In the genomic region with DNA sequence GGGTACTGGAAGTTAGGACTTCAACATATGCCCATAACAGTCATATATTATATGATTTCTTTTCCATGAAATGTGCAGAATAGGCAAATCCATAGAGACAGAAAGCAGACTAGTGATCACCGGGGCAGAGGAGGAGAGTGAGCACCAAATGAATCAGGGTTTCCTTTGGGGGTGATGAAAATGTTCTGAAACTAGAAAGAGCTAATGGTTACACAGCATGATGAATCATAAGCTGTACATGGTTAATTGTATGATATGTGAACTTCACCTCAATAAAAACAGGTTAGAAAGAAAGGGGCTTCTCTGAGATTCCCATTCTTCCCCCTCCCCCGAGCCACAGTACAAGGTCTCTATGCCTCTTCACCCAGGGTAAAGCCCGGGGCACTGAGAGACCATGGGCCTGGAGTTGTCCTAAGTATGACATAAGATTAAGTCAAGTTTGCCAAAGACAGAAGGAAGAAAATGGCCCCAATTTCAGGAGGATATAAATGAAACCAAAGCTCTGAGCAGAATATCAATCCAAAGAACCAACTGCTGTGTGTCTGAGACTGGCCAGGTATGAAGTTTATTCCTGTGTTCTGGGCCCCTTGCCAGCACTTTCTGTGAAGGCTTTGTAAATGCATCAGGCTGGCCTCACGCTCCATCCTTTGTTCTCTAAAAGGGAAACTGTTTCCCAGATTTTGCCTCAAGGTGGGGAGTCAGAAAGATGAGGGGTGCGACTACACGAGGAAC, we compare ENCODE assay signal across 13 cellular contexts.
A peak's percentile ranks its signal among the peaks of the same experiment; 100 is the strongest.
DNase-seq lines count a peak whose midpoint lies in the region; ATAC-seq lines count a peak whose summit lies in the region.
"Had no signal": no experiment of that assay in that cellular context is flagged by ENCODE, and none has a peak within 500 bp of the region (broad histone marks: within the 10 kb centered on the region; RNA-seq: fewer than 3 reads in every experiment).

No MANE protein-coding gene starts in this region.

- no peak for DNase-seq in activated CD4-positive, CD25-positive, alpha-beta regulatory T cell (lab: John Stamatoyannopoulos, UW)
- DNase-seq in HCEC 1CT = peak; percentile 46
- peak; percentile 35 to 37 for DNase-seq in activated T-cell treated with anti-CD3 and anti-CD28 coated beads, Interleukin-2, amount 50 U/mL, for 48 hours
- no peak for DNase-seq in neuronal stem cell (ENCODE audit: low spot score)
- DNase-seq in stimulated activated CD4-positive, alpha-beta T cell treated with anti-CD3 and anti-CD28 coated beads, Interleukin-4, amount 100 ng/mL, for 1 hour = no peak
- no peak for DNase-seq in medulla oblongata (ENCODE audit: extremely low spot score)
- DNase-seq: occipital lobe, tibial artery had no signal

- H3K4me1 ChIP-seq in neuronal stem cell (ENCODE audit: control insufficient read depth in 2 of 2, insufficient read depth in 1 of 2, low read depth in 1 of 2, low read length in 2 of 2) = peaks cover 0 to 6% of the 10 kb centered on the region in 2 donors
- H3K4me1 ChIP-seq: SJSA1, tibial artery had no signal

- no peak overlapping the region for H2BK120ac ChIP-seq in neuronal stem cell (ENCODE audit: low read depth, low read length)

- no peak overlapping the region for H3K18ac ChIP-seq in neuronal stem cell (ENCODE audit: low read length)

- H3K27ac ChIP-seq in neuronal stem cell (replicated peaks; ENCODE audit: low read length) = no peak overlapping the region
- H3K27ac ChIP-seq: adrenal gland, SJSA1, tibial artery had no signal

- H3K27me3 ChIP-seq in neuronal stem cell (ENCODE audit: control insufficient read depth in 3 of 3, insufficient read depth in 3 of 3, low read depth in 1 of 3, low read length in 3 of 3) = peaks cover 0 to 5% (median 0%) of the 10 kb centered on the region in 3 experiments
- H3K27me3 ChIP-seq: adrenal gland, SJSA1, tibial artery had no signal

- no peaks in the 10 kb centered on the region for H3K36me3 ChIP-seq in neuronal stem cell (replicated peaks in 1 of 2; ENCODE audit: control insufficient read depth in 2 of 2, insufficient read depth in 2 of 2, low read length in 2 of 2)
- H3K36me3 ChIP-seq: adrenal gland, SJSA1, tibial artery had no signal

- WGBS in neuronal stem cell (ENCODE audit: extremely low coverage in 2 of 2, insufficient read length in 2 of 2, insufficient replicate concordance in 1 of 2), 2 donors = no CpG with 5 or more reads among the region's 6 CpGs

- no peak overlapping the region for H4K8ac ChIP-seq in neuronal stem cell (ENCODE audit: low read depth, low read length)

- no peak overlapping the region for H2BK12ac ChIP-seq in neuronal stem cell (ENCODE audit: low read length)

- no peaks in the 10 kb centered on the region for H3K79me1 ChIP-seq in neuronal stem cell (ENCODE audit: low read depth, low read length)

- H3K14ac ChIP-seq in neuronal stem cell (ENCODE audit: low read length) = no peak overlapping the region

- H2AFZ ChIP-seq in neuronal stem cell (ENCODE audit: low read length) = no peak overlapping the region

- no peak overlapping the region for H2BK15ac ChIP-seq in neuronal stem cell (ENCODE audit: low read length)

- H3K4me2 ChIP-seq in neuronal stem cell (ENCODE audit: insufficient read depth, low read length, poor library complexity, severe bottlenecking) = no peak overlapping the region
- H3K4me2 ChIP-seq: smooth muscle cell had no signal

- H3K9ac ChIP-seq in neuronal stem cell (ENCODE audit: low read depth, low read length, poor library complexity) = no peak overlapping the region

- H2BK5ac ChIP-seq in neuronal stem cell (ENCODE audit: low read length) = peak overlapping the region; percentile 26

- no peaks in the 10 kb centered on the region for H3K9me3 ChIP-seq in neuronal stem cell (replicated peaks in 1 of 2; ENCODE audit: control insufficient read depth in 2 of 2, insufficient read depth in 1 of 2, low read depth in 1 of 2, low read length in 2 of 2)
- H3K9me3 ChIP-seq: adrenal gland, SJSA1, tibial artery had no signal

- no peak overlapping the region for H3K23ac ChIP-seq in neuronal stem cell (ENCODE audit: low read depth, low read length, poor library complexity)

- ATAC-seq in activated CD4-positive, CD25-positive, alpha-beta regulatory T cell treated with anti-CD3 and anti-CD28 coated beads, Interleukin-2, amount 50 U/mL, for 24 hours = peak; percentile 82 to 84
- no peak for ATAC-seq in HG02973 (IDR thresholded peaks at IDR 0.05; ENCODE audit: unreplicated experiment)

- H2AK5ac ChIP-seq in neuronal stem cell (ENCODE audit: low read depth, low read length) = no peak overlapping the region

- no peak overlapping the region for H3K4me3 ChIP-seq in neuronal stem cell (ENCODE audit: low read length in 2 of 2)
- H3K4me3 ChIP-seq: adrenal gland, SJSA1, smooth muscle cell, tibial artery had no signal

- H3K4ac ChIP-seq in neuronal stem cell (ENCODE audit: low read length) = no peak overlapping the region

- no peak overlapping the region for H4K91ac ChIP-seq in neuronal stem cell (ENCODE audit: low read depth, low read length, poor library complexity)

Comparison
In these comparisons a context has a peak if more than half of its experiments do, and no peak if none do; other contexts are left out.
1. DNase-seq: peak in HCEC 1CT (single experiment) and activated T-cell treated with anti-CD3 and anti-CD28 coated beads, Interleukin-2, amount 50 U/mL, for 48 hours (2 of 2); none in activated CD4-positive, CD25-positive, alpha-beta regulatory T cell (0 of 4), neuronal stem cell (single experiment), stimulated activated CD4-positive, alpha-beta T cell treated with anti-CD3 and anti-CD28 coated beads, Interleukin-4, amount 100 ng/mL, for 1 hour (single experiment) and medulla oblongata (single experiment).